In the genomic region with DNA sequence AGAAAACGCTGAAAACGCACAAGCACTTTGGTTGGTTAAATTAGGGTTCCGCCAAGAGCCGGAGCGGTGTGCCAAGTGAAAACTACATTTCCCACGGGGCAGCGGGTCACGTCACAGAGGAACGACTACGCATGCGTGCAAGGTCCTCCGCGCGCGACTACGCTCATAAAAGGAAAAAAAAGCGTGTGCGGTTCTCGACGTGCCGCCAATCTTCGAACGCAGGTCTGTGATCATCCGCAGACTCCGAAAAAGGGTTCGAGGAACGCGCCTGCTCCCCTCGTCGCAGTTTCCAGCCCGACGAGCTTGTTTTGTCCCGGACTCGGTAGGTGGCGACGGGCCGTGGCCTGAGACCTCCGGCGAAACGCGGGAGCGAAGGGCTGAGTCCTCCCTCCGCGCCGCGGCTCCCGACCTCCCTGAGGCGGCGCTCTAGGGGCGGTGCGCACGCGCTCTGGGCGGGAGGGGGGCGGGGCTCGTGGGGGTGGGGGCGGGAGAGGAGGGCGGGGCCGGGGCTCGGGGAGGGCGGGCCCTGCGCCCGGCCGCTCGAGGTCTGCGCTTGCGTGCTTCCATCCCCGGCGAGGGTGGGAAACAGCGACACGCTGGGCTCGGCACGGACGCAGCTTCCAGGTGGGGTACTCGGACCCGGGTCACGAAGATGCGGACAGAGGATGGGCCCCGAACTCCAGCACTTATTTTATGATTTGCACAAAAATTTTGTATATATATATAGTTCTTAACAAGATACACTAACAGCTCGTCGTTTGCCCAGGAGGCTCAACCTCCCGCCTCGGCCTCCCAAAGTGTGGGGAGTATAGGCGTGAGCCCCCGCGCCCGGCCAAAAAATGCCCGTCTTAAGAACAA, we compare ENCODE assay signal across 8 cellular contexts. TPM values are rescaled to one million over a fixed set of nuclear protein-coding genes. Genes with fewer than 3 reads are reported as not detected.
DNase-seq lines count a peak whose midpoint lies in the region; ATAC-seq and TF ChIP-seq lines count a peak whose summit lies in the region.

A gene (plus strand): TSS at position 145 of the 858 bp plus-strand sequence. CDS start 27,150 bp downstream, outside the sequence.

- peaks cover 0 to 8% of the 10 kb centered on the region in 2 donors for H3K4me1 ChIP-seq in right atrium auricular region
- peaks cover 0 to 3% of the 10 kb centered on the region in 2 donors for H3K4me1 ChIP-seq in uterus

- intact Hi-C loops in uterus (cut with DNase I; ENCODE audit: low total_unique reads), result loop anchor here (10.0 kb wide), 1 partner anchor 59 kb away; a partner anchor contains a TSS

- H3K4me3 ChIP-seq in right atrium auricular region, result peak within 1 kb of the TSS; percentile 54 to 65
- peak within 1 kb of the TSS; percentile 67 to 70 for H3K4me3 ChIP-seq in uterus

- DNase-seq in NCI-H1694 treated with DMSO at 0.1 percent for 48 hours (lab: John Stamatoyannopoulos, UW) (peak; percentile 81), T-helper 2 cell (peak; percentile 78 to 96 (median 90)), right atrium auricular region (ENCODE audit: low spot score) (peak; percentile 95), putamen (ENCODE audit: low spot score) (peak; percentile 92), uterus (peak; percentile 95)

- peak; percentile 76 for ATAC-seq in HG02885 (IDR thresholded peaks at IDR 0.05; ENCODE audit: poor library complexity, unreplicated experiment)

- H3K27ac ChIP-seq in angular gyrus (ENCODE audit: low read depth, low read length) (peak within 1 kb of the TSS; percentile 100), right atrium auricular region (peak within 1 kb of the TSS; percentile 98), uterus (peak within 1 kb of the TSS; percentile 99 to 100)

- TF ChIP-seq POLR2A in GM15510 (IDR thresholded peaks at IDR 0.05; ENCODE audit: borderline replicate concordance, extremely low read depth, insufficient read length), result peak; percentile 94
- peak; percentile 92 to 98 for TF ChIP-seq POLR2A in uterus (IDR thresholded peaks at IDR 0.05)

- no peaks in the 10 kb centered on the region for H3K9me3 ChIP-seq in right atrium auricular region
- no peaks in the 10 kb centered on the region for H3K9me3 ChIP-seq in uterus

- H3K36me3 ChIP-seq in right atrium auricular region (peaks cover 10% of the 10 kb centered on the region), uterus (no peaks in the 10 kb centered on the region)

- no peaks in the 10 kb centered on the region for H3K27me3 ChIP-seq in right atrium auricular region
- no peaks in the 10 kb centered on the region for H3K27me3 ChIP-seq in uterus

- TF ChIP-seq CTCF in right atrium auricular region (IDR thresholded peaks at IDR 0.05) (peak in 1 of 2 donors; percentile 65), uterus (IDR thresholded peaks at IDR 0.05) (peak in 3 of 4 experiments; percentile 26 to 55 (median 38))

RNA-seq across cellular contexts. Expression of the gene that starts here (rescaled TPM):
- total RNA-seq in right atrium auricular region (10 to 100 TPM; 14.2 to 21.8 TPM), uterus (10 to 100 TPM; 13.2 to 45.3 (median 29.1) TPM)

Comparison
In these comparisons a context has a peak if more than half of its experiments do, and no peak if none do; other contexts are left out.
1. Peak in every context shown above with its lines: DNase-seq, ATAC-seq, H3K4me3 ChIP-seq and H3K27ac ChIP-seq.